21 cellular contexts compared by ENCODE assay signal in the genomic region with DNA sequence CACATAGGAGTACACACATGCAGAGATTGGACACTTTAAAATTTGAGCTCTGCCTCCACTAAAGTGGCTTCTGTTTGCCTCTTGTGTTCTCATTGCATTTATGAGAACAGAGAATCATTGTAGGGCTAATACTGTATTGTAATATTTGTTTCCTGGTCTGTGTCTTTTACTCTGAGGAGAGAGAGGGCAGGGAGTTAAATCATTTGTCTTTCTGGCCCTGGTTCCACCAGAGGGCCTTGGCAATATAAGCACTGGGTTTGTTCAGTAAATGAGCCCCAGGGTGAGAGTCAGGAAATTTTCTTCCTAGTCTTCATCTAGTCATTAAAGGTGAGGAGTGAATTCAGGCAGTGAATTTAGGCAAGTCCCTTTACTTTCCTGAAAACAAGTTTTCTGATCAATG.
DNase-seq lines count a peak whose midpoint lies in the region; ATAC-seq, FAIRE-seq and TF ChIP-seq lines count a peak whose summit lies in the region.
"Had no signal": no experiment of that assay in that cellular context is flagged by ENCODE, and none has a peak within 500 bp of the region (broad histone marks: within the 10 kb centered on the region; RNA-seq: fewer than 3 reads in every experiment).

No MANE protein-coding gene starts in this region.

- ATAC-seq in right lobe of liver (peak in 3 of 4 donors; percentile 8 to 43 (median 11)), HG03521 (IDR thresholded peaks at IDR 0.05; ENCODE audit: unreplicated experiment) (no peak)
- ATAC-seq: right cardiac atrium, Right ventricle myocardium inferior had no signal

- no peak overlapping the region for H3K4me3 Mint-ChIP-seq in CD4-positive, alpha-beta memory T cell
- H3K4me3 Mint-ChIP-seq: activated CD4-positive, alpha-beta memory T cell treated with anti-CD3 and anti-CD28 coated beads, Interleukin-2, amount 10 ng/mL, durations not matched to agents 7 days and 5 days; naive B cell had no signal

- peak overlapping the region; percentile 6 for H3K27ac ChIP-seq in colonic mucosa
- H3K27ac ChIP-seq in right lobe of liver: peak overlapping the region in 2 of 3 donors; percentile 29 to 37
- peak overlapping the region; percentile 23 for H3K27ac ChIP-seq in temporal lobe (ENCODE audit: low read depth, low read length)
- no peak overlapping the region for H3K27ac ChIP-seq in CD4-positive, alpha-beta memory T cell (ENCODE audit: low read depth, low read length)

- no peaks in the 10 kb centered on the region for H3K4me1 ChIP-seq in colonic mucosa
- H3K4me1 ChIP-seq in right lobe of liver: peaks cover 0 to 35% (median 18%) of the 10 kb centered on the region in 4 donors
- peaks cover 6% of the 10 kb centered on the region for H3K4me1 ChIP-seq in CD4-positive, alpha-beta memory T cell (ENCODE audit: insufficient read depth, low read length)

- intact Hi-C loops in colonic mucosa (cut with DNase I) (no loop called here), right lobe of liver (cut with DNase I) (no loop called here)
- intact Hi-C loops in CD4-positive, alpha-beta memory T cell (cut with micrococcal nuclease): no loop called here

- H3K27me3 ChIP-seq in colonic mucosa: no peaks in the 10 kb centered on the region
- no peaks in the 10 kb centered on the region for H3K27me3 ChIP-seq in right lobe of liver
- H3K27me3 ChIP-seq in CD4-positive, alpha-beta memory T cell (ENCODE audit: insufficient read depth, low read length): no peaks in the 10 kb centered on the region

- H3K9me3 ChIP-seq in colonic mucosa (no peaks in the 10 kb centered on the region), right lobe of liver (no peaks in the 10 kb centered on the region)
- H3K9me3 ChIP-seq in CD4-positive, alpha-beta memory T cell (ENCODE audit: control insufficient read depth in 1 of 2, low read length in 2 of 2): no peaks in the 10 kb centered on the region

- TF ChIP-seq POLR2A in right lobe of liver (IDR thresholded peaks at IDR 0.05): no peak
- TF ChIP-seq POLR2A in GM12891 (IDR thresholded peaks at IDR 0.05; ENCODE audit: low read depth, low read length): no peak

- H3K36me3 ChIP-seq in colonic mucosa (no peaks in the 10 kb centered on the region), right lobe of liver (no peaks in the 10 kb centered on the region)
- H3K36me3 ChIP-seq in CD4-positive, alpha-beta memory T cell (ENCODE audit: insufficient read depth, low read length): no peaks in the 10 kb centered on the region

- H3K4me1 Mint-ChIP-seq in CD4-positive, alpha-beta memory T cell: peaks cover 3 to 10% (median 7%) of the 10 kb centered on the region in 4 donors
- H3K4me1 Mint-ChIP-seq: naive B cell had no signal

- no peaks in the 10 kb centered on the region for H3K36me3 Mint-ChIP-seq in CD4-positive, alpha-beta memory T cell
- H3K36me3 Mint-ChIP-seq: naive B cell had no signal

- no peaks in the 10 kb centered on the region for H3K9me3 Mint-ChIP-seq in CD4-positive, alpha-beta memory T cell
- H3K9me3 Mint-ChIP-seq: activated CD4-positive, alpha-beta memory T cell treated with anti-CD3 and anti-CD28 coated beads, Interleukin-2, amount 10 ng/mL, durations not matched to agents 7 days and 5 days; naive B cell had no signal

- POLR2A ChIA-PET in CD4-positive, alpha-beta memory T cell (lab: Charles Lee; ENCODE audit: partially characterized antibody): no interaction called here

- FAIRE-seq in GM12891 (lab: Jason Lieb, UNC): no peak
- FAIRE-seq: astrocyte, islet of Langerhans had no signal

- H3K4me3 ChIP-seq in colonic mucosa (no peak overlapping the region), right lobe of liver (no peak overlapping the region)
- H3K4me3 ChIP-seq in CD4-positive, alpha-beta memory T cell (ENCODE audit: low read length in 2 of 2): no peak overlapping the region

- no peak overlapping the region for H3K9ac ChIP-seq in colonic mucosa (ENCODE audit: low read depth in 2 of 2, low read length in 2 of 2)

- CTCF ChIA-PET in CD4-positive, alpha-beta memory T cell (lab: Charles Lee; ENCODE audit: partially characterized antibody): no interaction called here

- H3K27ac Mint-ChIP-seq in CD4-positive, alpha-beta memory T cell: no peak overlapping the region
- H3K27ac Mint-ChIP-seq: activated CD4-positive, alpha-beta memory T cell treated with anti-CD3 and anti-CD28 coated beads, Interleukin-2, amount 10 ng/mL, durations not matched to agents 7 days and 5 days; naive B cell had no signal

- no peaks in the 10 kb centered on the region for H3K27me3 Mint-ChIP-seq in CD4-positive, alpha-beta memory T cell
- H3K27me3 Mint-ChIP-seq: naive B cell had no signal

- DNase-seq in NCI-H69 (lab: John Stamatoyannopoulos, UW) (peak; percentile 65), colonic mucosa (no peak), right lobe of liver (no peak), NCI-H2171 treated with DMSO at 0.1 percent for 48 hours (lab: John Stamatoyannopoulos, UW) (no peak), GM12891 (ENCODE audit: insufficient read length, low spot score) (no peak)
- no peak for DNase-seq in CD4-positive, alpha-beta memory T cell
- DNase-seq: activated CD4-positive, alpha-beta memory T cell treated with anti-CD3 and anti-CD28 coated beads, Interleukin-2, amount 10 ng/mL, durations not matched to agents 7 days and 5 days; activated effector memory CD4-positive, alpha-beta T cell treated with Interleukin-2 at 50 U/mL for 16 hours; effector CD4-positive, alpha-beta T cell; GF-D8; KG1; naive B cell; NCI-H1694; NCI-H774; right cardiac atrium; stimulated activated CD4-positive, alpha-beta T cell treated with anti-CD3 and anti-CD28 coated beads, Interleukin-2, amount 100 ng/mL, for 48 hours had no signal

- TF ChIP-seq CTCF in colonic mucosa (IDR thresholded peaks at IDR 0.05) (no peak), right lobe of liver (IDR thresholded peaks at IDR 0.05) (no peak)

TF ChIP-seq in GM12891, 5 proteins besides CTCF, POLR2A, EP300 and RAD21:
- TF ChIP-seq POU2F2 (IDR thresholded peaks at IDR 0.05; ENCODE audit: low read depth, low read length): no peak
- TF ChIP-seq TAF1 (IDR thresholded peaks at IDR 0.05; ENCODE audit: low read depth, low read length): no peak
- TF ChIP-seq PAX5 (IDR thresholded peaks at IDR 0.05; ENCODE audit: insufficient read depth, low read length, severe bottlenecking): no peak
- no peak for TF ChIP-seq SPI1 (IDR thresholded peaks at IDR 0.05; ENCODE audit: low read depth, low read length)
- no peak for TF ChIP-seq POLR2AphosphoS5 (IDR thresholded peaks at IDR 0.05; ENCODE audit: low read depth, low read length)
